8 cellular contexts compared by ENCODE assay signal in the genomic region with DNA sequence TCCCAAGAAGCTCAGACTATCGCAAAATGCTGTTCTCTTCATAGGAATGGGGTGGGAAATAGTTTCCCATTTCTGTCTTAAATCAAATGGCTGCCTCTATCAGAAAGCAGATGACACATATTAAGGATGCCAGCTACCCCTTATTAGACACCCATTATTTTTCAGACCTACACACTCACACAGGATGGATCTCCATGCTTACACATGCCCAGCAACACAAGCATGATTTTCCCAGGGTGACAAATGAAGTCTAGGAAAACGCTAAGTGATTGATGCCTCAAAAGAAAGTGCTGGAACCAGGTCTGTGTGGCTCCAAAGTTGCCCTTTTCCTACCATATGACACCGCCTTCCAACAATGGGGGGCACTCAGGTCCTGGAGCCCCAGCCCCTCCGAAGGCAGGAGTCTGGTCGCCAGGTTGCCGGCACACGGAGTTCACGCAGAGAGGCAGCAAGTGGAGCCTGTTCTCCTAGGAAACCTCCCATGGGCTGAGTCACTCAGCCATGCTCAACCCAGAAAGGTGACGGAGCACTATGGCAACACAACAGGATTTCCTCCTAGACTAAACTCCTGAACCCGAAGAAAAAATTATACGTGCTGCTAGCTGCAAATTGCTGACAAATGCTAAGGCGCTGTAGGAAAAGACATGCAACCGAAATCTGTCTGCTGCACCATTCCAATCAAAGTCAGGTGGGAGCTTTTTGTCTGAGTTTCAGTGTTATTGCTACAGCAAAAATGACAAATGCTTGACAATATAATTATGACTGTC. TPM values are rescaled to one million over a fixed set of nuclear protein-coding genes. Genes with fewer than 3 reads are reported as not detected.
DNase-seq lines count a peak whose midpoint lies in the region; ATAC-seq and TF ChIP-seq lines count a peak whose summit lies in the region.

No MANE protein-coding gene starts in this region.

- no peak for ATAC-seq in natural killer cell treated with Interleukin-12 subunit alpha and Interleukin-12 subunit beta and Interleukin-15 and Interleukin-18, amount 100 ng/mL, for 72 hours
- no peak for ATAC-seq in GM19328 (IDR thresholded peaks at IDR 0.05; ENCODE audit: unreplicated experiment)

- TF ChIP-seq CTCF in epithelial cell of esophagus (IDR thresholded peaks at IDR 0.05; ENCODE audit: insufficient read depth, low read depth, low read length, missing control alignments), result no peak

- peaks cover 83 to 85% of the 10 kb centered on the region in 2 donors for H3K4me1 Mint-ChIP-seq in natural killer cell treated with Interleukin-12 subunit alpha and Interleukin-12 subunit beta and Interleukin-15 and Interleukin-18, amount 100 ng/mL, for 72 hours (ENCODE audit: low read depth in 2 of 2)

- no peak overlapping the region for H3K4me3 ChIP-seq in epithelial cell of esophagus (ENCODE audit: low read length)

- H3K27me3 Mint-ChIP-seq in natural killer cell treated with Interleukin-12 subunit alpha and Interleukin-12 subunit beta and Interleukin-15 and Interleukin-18, amount 100 ng/mL, for 72 hours, result no peaks in the 10 kb centered on the region

- peak overlapping the region; percentile 60 to 96 for H3K27ac Mint-ChIP-seq in natural killer cell treated with Interleukin-12 subunit alpha and Interleukin-12 subunit beta and Interleukin-15 and Interleukin-18, amount 100 ng/mL, for 72 hours

- DNase-seq in AG08396 (ENCODE audit: low spot score) (peak; percentile 60), NCI-H2227 treated with DMSO at 0.1 percent for 48 hours (lab: John Stamatoyannopoulos, UW) (peak; percentile 32), epithelial cell of esophagus (ENCODE audit: low read depth) (peak; percentile 92), NCI-H526 (lab: John Stamatoyannopoulos, UW) (no peak), NCI-H1092 (lab: John Stamatoyannopoulos, UW) (no peak), SKM-1 (lab: John Stamatoyannopoulos, UW; ENCODE audit: unreplicated experiment) (no peak)
- no peak for DNase-seq in natural killer cell treated with Interleukin-12 subunit alpha and Interleukin-12 subunit beta and Interleukin-15 and Interleukin-18, amount 100 ng/mL, for 72 hours (ENCODE audit: low spot score)

- no peaks in the 10 kb centered on the region for H3K9me3 Mint-ChIP-seq in natural killer cell treated with Interleukin-12 subunit alpha and Interleukin-12 subunit beta and Interleukin-15 and Interleukin-18, amount 100 ng/mL, for 72 hours

- peaks cover 23% of the 10 kb centered on the region for H3K36me3 Mint-ChIP-seq in natural killer cell treated with Interleukin-12 subunit alpha and Interleukin-12 subunit beta and Interleukin-15 and Interleukin-18, amount 100 ng/mL, for 72 hours

- H3K4me3 Mint-ChIP-seq in natural killer cell treated with Interleukin-12 subunit alpha and Interleukin-12 subunit beta and Interleukin-15 and Interleukin-18, amount 100 ng/mL, for 72 hours, result peak overlapping the region; percentile 8

RNA-seq across cellular contexts. Expression of gene VOPP1, which starts 19.8 kb away (rescaled TPM):
- 100 to 1,000 TPM; 204 to 244 TPM for total RNA-seq in natural killer cell treated with Interleukin-12 subunit alpha and Interleukin-12 subunit beta and Interleukin-15 and Interleukin-18, amount 100 ng/mL, for 72 hours

Comparison
In these comparisons a context has a peak if more than half of its experiments do, and no peak if none do; other contexts are left out.
1. DNase-seq: peak in AG08396 (single experiment), NCI-H2227 treated with DMSO at 0.1 percent for 48 hours (single experiment) and epithelial cell of esophagus (single experiment); none in natural killer cell treated with Interleukin-12 subunit alpha and Interleukin-12 subunit beta and Interleukin-15 and Interleukin-18, amount 100 ng/mL, for 72 hours (single experiment), NCI-H526 (0 of 2), NCI-H1092 (single experiment) and SKM-1 (single experiment).